Comparison of ENCODE assay signal across 9 cellular contexts in the genomic region with DNA sequence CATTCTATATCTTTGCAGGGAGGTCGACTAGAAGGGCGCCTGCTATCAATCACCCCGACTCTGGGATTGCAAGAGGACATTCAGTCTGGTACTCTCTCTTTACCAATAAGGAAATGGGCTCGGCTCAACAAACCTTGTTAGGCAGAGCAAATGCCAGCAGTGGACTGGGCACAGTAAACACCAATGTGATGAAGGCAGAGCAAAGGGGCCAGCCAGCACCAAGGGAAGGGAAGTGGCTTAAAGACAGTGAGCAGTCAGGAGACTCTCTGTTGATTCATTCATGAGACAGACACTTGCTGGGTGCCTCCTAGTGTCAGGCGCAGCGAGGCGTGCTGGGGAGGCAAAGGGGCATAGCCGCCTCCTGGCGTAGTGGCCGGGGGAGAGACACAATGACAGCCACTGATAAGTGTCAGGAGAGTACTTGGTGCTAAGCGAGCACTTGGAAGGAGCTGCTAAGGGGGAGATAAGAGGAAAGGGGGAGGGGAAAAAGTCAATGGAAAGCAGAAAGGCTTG. TPM values are rescaled to one million over a fixed set of nuclear protein-coding genes. Genes with fewer than 3 reads are reported as not detected.
A peak's percentile ranks its signal among the peaks of the same experiment; 100 is the strongest.
DNase-seq lines count a peak whose midpoint lies in the region; ATAC-seq and TF ChIP-seq lines count a peak whose summit lies in the region.
"Had no signal": no experiment of that assay in that cellular context is flagged by ENCODE, and none has a peak within 500 bp of the region (broad histone marks: within the 10 kb centered on the region; RNA-seq: fewer than 3 reads in every experiment).

No MANE protein-coding gene starts in this region.

- H3K27me3 ChIP-seq in right cardiac atrium (ENCODE audit: control insufficient read depth, insufficient read depth) (no peaks in the 10 kb centered on the region), trophoblast cell (ENCODE audit: insufficient read depth, low read length) (no peaks in the 10 kb centered on the region)

- H3K79me1 ChIP-seq in trophoblast cell (ENCODE audit: low read length) = peaks cover 19% of the 10 kb centered on the region

- peaks cover 3% of the 10 kb centered on the region; the same call in 1 of the 2 replicates for H3K27me3 Mint-ChIP-seq in WTC11 (ENCODE audit: low read depth)
- H3K27me3 Mint-ChIP-seq in activated CD8-positive, alpha-beta T cell treated with anti-CD3 and anti-CD28 coated beads, Interleukin-2, amount 10 ng/mL, durations not matched to agents 7 days and 5 days (ENCODE audit: low read depth) = peaks cover 3% of the 10 kb centered on the region
- H3K27me3 Mint-ChIP-seq: CD4-positive, alpha-beta memory T cell had no signal

- no peak overlapping the region for H2BK5ac ChIP-seq in trophoblast cell (ENCODE audit: low read depth, low read length, poor library complexity)

- H3K9ac ChIP-seq in trophoblast cell (ENCODE audit: low read length) = no peak overlapping the region

- H3K4me3 ChIP-seq in right cardiac atrium (ENCODE audit: low read length) (peak overlapping the region; percentile 25), trophoblast cell (ENCODE audit: low read depth, low read length) (no peak overlapping the region)

- in situ Hi-C loops in G401 (cut with HindIII; ENCODE audit: low sequenced_read_pairs) = no loop called here

- H3K79me2 ChIP-seq in trophoblast cell (ENCODE audit: control insufficient read depth, insufficient read depth, low read length, poor library complexity) = no peaks in the 10 kb centered on the region

- H3K4me1 ChIP-seq in right cardiac atrium (ENCODE audit: control insufficient read depth, insufficient read depth, low read length) (peaks cover 21% of the 10 kb centered on the region), trophoblast cell (ENCODE audit: control insufficient read depth in 1 of 2, insufficient read depth in 2 of 2, low read length in 2 of 2) (peaks cover 26 to 38% of the 10 kb centered on the region in 2 experiments)

- no peaks in the 10 kb centered on the region for H3K9me3 ChIP-seq in right cardiac atrium (ENCODE audit: control insufficient read depth, low read length)
- H3K9me3 ChIP-seq in trophoblast cell (ENCODE audit: insufficient read depth, low read depth, low read length) = no peaks in the 10 kb centered on the region

- intact Hi-C loops in right cardiac atrium (cut with DNase I) = no loop called here

- no peak overlapping the region for H2AFZ ChIP-seq in trophoblast cell (ENCODE audit: insufficient read depth, low read length, poor library complexity)

- peaks cover 3% of the 10 kb centered on the region; the same call in 1 of the 2 replicates for H3K4me1 Mint-ChIP-seq in WTC11
- peaks cover 3% of the 10 kb centered on the region for H3K4me1 Mint-ChIP-seq in activated CD8-positive, alpha-beta T cell treated with anti-CD3 and anti-CD28 coated beads, Interleukin-2, amount 10 ng/mL, durations not matched to agents 7 days and 5 days (ENCODE audit: low read depth)

- ATAC-seq in WTC11 (peak; percentile 44), right cardiac atrium (peak; percentile 52 to 68), HG02870 (IDR thresholded peaks at IDR 0.05; ENCODE audit: unreplicated experiment) (no peak), HG02610 (IDR thresholded peaks at IDR 0.05; ENCODE audit: unreplicated experiment) (no peak)
- ATAC-seq in activated CD8-positive, alpha-beta T cell treated with anti-CD3 and anti-CD28 coated beads, Interleukin-2, amount 10 ng/mL, durations not matched to agents 7 days and 5 days = no peak

- no peak overlapping the region for H3K27ac Mint-ChIP-seq in WTC11
- H3K27ac Mint-ChIP-seq in activated CD8-positive, alpha-beta T cell treated with anti-CD3 and anti-CD28 coated beads, Interleukin-2, amount 10 ng/mL, durations not matched to agents 7 days and 5 days = no peak overlapping the region
- H3K27ac Mint-ChIP-seq: CD4-positive, alpha-beta memory T cell had no signal

- H3K9me3 Mint-ChIP-seq in WTC11 = no peaks in the 10 kb centered on the region
- no peaks in the 10 kb centered on the region for H3K9me3 Mint-ChIP-seq in activated CD8-positive, alpha-beta T cell treated with anti-CD3 and anti-CD28 coated beads, Interleukin-2, amount 10 ng/mL, durations not matched to agents 7 days and 5 days (ENCODE audit: insufficient read depth)
- H3K9me3 Mint-ChIP-seq: CD4-positive, alpha-beta memory T cell had no signal

- H3K4me3 Mint-ChIP-seq in WTC11 = no peak overlapping the region
- no peak overlapping the region for H3K4me3 Mint-ChIP-seq in activated CD8-positive, alpha-beta T cell treated with anti-CD3 and anti-CD28 coated beads, Interleukin-2, amount 10 ng/mL, durations not matched to agents 7 days and 5 days
- H3K4me3 Mint-ChIP-seq: CD4-positive, alpha-beta memory T cell had no signal

- H3K14ac ChIP-seq in trophoblast cell (ENCODE audit: low read length) = peak overlapping the region; percentile 36

- peak overlapping the region; percentile 90 for H3K18ac ChIP-seq in trophoblast cell (ENCODE audit: low read length)

- peak overlapping the region; percentile 40 for H3K4me2 ChIP-seq in trophoblast cell (ENCODE audit: low read length)

- H3K36me3 Mint-ChIP-seq in WTC11 = no peaks in the 10 kb centered on the region
- H3K36me3 Mint-ChIP-seq in activated CD8-positive, alpha-beta T cell treated with anti-CD3 and anti-CD28 coated beads, Interleukin-2, amount 10 ng/mL, durations not matched to agents 7 days and 5 days (ENCODE audit: low read depth) = no peaks in the 10 kb centered on the region
- H3K36me3 Mint-ChIP-seq: CD4-positive, alpha-beta memory T cell had no signal

- H3K36me3 ChIP-seq in trophoblast cell (ENCODE audit: control insufficient read depth in 1 of 2, insufficient read depth in 2 of 2, low read length in 2 of 2) = no peaks in the 10 kb centered on the region

- DNase-seq in G401 (ENCODE audit: low spot score) = peak; percentile 20
- no peak for DNase-seq in WTC11 (ENCODE audit: low spot score)
- peak in 1 of 3 donors; percentile 63 for DNase-seq in right cardiac atrium
- peak; percentile 24 to 67 for DNase-seq in trophoblast cell
- DNase-seq in AG08395 (ENCODE audit: low spot score) = no peak
- DNase-seq in activated CD8-positive, alpha-beta T cell treated with anti-CD3 and anti-CD28 coated beads, Interleukin-2, amount 10 ng/mL, durations not matched to agents 7 days and 5 days = no peak
- DNase-seq: CD4-positive, alpha-beta memory T cell had no signal

- POLR2A ChIA-PET in WTC11 (lab: Charles Lee) = no interaction called here
- POLR2A ChIA-PET in activated CD8-positive, alpha-beta T cell treated with anti-CD3 and anti-CD28 coated beads, Interleukin-2, amount 10 ng/mL, durations not matched to agents 7 days and 5 days (lab: Charles Lee) = no interaction called here

- CTCF ChIA-PET in WTC11 (lab: Charles Lee) = interaction anchor here (0.9 kb wide), 1 partner anchor 94 kb away, joined by 3 read pairs; no protein-coding TSS in a partner anchor
- CTCF ChIA-PET in activated CD8-positive, alpha-beta T cell treated with anti-CD3 and anti-CD28 coated beads, Interleukin-2, amount 10 ng/mL, durations not matched to agents 7 days and 5 days (lab: Charles Lee) = no interaction called here

- peak overlapping the region; percentile 69 for H4K91ac ChIP-seq in trophoblast cell (ENCODE audit: low read depth, low read length)

- no peak overlapping the region for H3K23ac ChIP-seq in trophoblast cell (ENCODE audit: low read length)

- H2AK5ac ChIP-seq in trophoblast cell (ENCODE audit: low read length) = no peak overlapping the region

- H4K12ac ChIP-seq in trophoblast cell (ENCODE audit: low read depth, low read length) = no peak overlapping the region

- H3K27ac ChIP-seq in right cardiac atrium (ENCODE audit: low read length) (peak overlapping the region; percentile 69), trophoblast cell (ENCODE audit: low read depth, low read length) (peak overlapping the region; percentile 69)

- 55% methylated on average over 11 of the region's 11 CpGs for WGBS in right cardiac atrium
- WGBS in trophoblast cell (ENCODE audit: extremely low coverage, insufficient coverage, insufficient read length) = no CpG with 5 or more reads among the region's 11 CpGs

- no peak overlapping the region for H3K4ac ChIP-seq in trophoblast cell (ENCODE audit: low read depth, low read length)

- H2BK12ac ChIP-seq in trophoblast cell (ENCODE audit: low read length) = peak overlapping the region; percentile 53

- H4K8ac ChIP-seq in trophoblast cell (ENCODE audit: low read depth, low read length) = peak overlapping the region; percentile 62

- TF ChIP-seq CTCF in WTC11 (IDR thresholded peaks at IDR 0.05) = no peak

- H2BK120ac ChIP-seq in trophoblast cell (ENCODE audit: insufficient read depth, low read length, poor library complexity) = peak overlapping the region; percentile 27

TF ChIP-seq in WTC11, 78 proteins besides CTCF, POLR2A, EP300 and RAD21 (continues in another document):
- no peak for TF ChIP-seq ZNF512 (CRISPR knock-in tag; IDR thresholded peaks at IDR 0.05; ENCODE audit: borderline replicate concordance)

RNA-seq across cellular contexts. Expression of gene TMCC3, which starts 34.1 kb away (rescaled TPM):
- 4.4 and 6.5 TPM in 2 replicates for total RNA-seq in G401 (2014; rRNA removed; shearing (Covaris generic))
- total RNA-seq in WTC11 (2021) = 2.0 to 2.4 TPM (median 2.2 TPM) in 3 replicates
- total RNA-seq in right cardiac atrium = 1 to 10 TPM; 2.8 to 6.7 (median 4.2) TPM
- 1.7 TPM for polyA plus RNA-seq in right cardiac atrium
- polyA plus RNA-seq in trophoblast cell (2013) = 12.1 and 15.6 TPM in 2 replicates
- under 1 TPM; 0.18 to 0.60 TPM for total RNA-seq in activated CD8-positive, alpha-beta T cell treated with anti-CD3 and anti-CD28 coated beads, Interleukin-2, amount 10 ng/mL, durations not matched to agents 7 days and 5 days

Comparison
In these comparisons a context has a peak if more than half of its experiments do, and no peak if none do; other contexts are left out.
1. DNase-seq: peak in G401 (single experiment) and trophoblast cell (2 of 2); none in WTC11 (single experiment), AG08395 (single experiment) and activated CD8-positive, alpha-beta T cell treated with anti-CD3 and anti-CD28 coated beads, Interleukin-2, amount 10 ng/mL, durations not matched to agents 7 days and 5 days (single experiment).
2. ATAC-seq: peak in WTC11 (single experiment) and right cardiac atrium (2 of 2); none in HG02870 (single experiment), HG02610 (single experiment) and activated CD8-positive, alpha-beta T cell treated with anti-CD3 and anti-CD28 coated beads, Interleukin-2, amount 10 ng/mL, durations not matched to agents 7 days and 5 days (single experiment).